Comparison of ENCODE assay signal across 14 cellular contexts in genomic region chr6:423799-424345, GRCh38. TPM values are rescaled to one million over a fixed set of nuclear protein-coding genes. Genes with fewer than 3 reads are reported as not detected.
"Had no signal": no experiment of that assay in that cellular context is flagged by ENCODE, and none has a peak within 500 bp of the region (broad histone marks: within the 10 kb centered on the region; RNA-seq: fewer than 3 reads in every experiment).

No MANE protein-coding gene starts in this region.

- H3K36me3 ChIP-seq: spleen, stomach had no signal

- H3K9me3 ChIP-seq: psoas muscle had no signal

- H3K27me3 Mint-ChIP-seq: activated naive CD8-positive, alpha-beta T cell treated with anti-CD3 and anti-CD28 coated beads for 36 hours had no signal

- H3K27ac ChIP-seq: psoas muscle, spleen had no signal

- H3K4me1 ChIP-seq: psoas muscle, stomach had no signal

- H3K36me3 Mint-ChIP-seq: natural killer cell treated with Interleukin-12 subunit alpha and Interleukin-12 subunit beta and Interleukin-15 and Interleukin-18, amount 100 ng/mL, for 72 hours had no signal

- DNase-seq: activated CD4-positive, alpha-beta T cell treated with anti-CD3 and anti-CD28 coated beads for 1 hour; activated CD8-positive, alpha-beta T cell treated with anti-CD3 and anti-CD28 coated beads, Interleukin-2, amount 10 ng/mL, durations not matched to agents 7 days and 5 days; activated naive CD8-positive, alpha-beta T cell treated with anti-CD3 and anti-CD28 coated beads for 36 hours; dermis blood vessel endothelial cell; erythroblast; hypothalamus; occipital lobe; psoas muscle; spleen; stimulated activated CD4-positive, alpha-beta T cell treated with anti-CD3 and anti-CD28 coated beads, Interleukin-1b, Interleukin-23, amount 100 ng/mL, for 48 hours; stomach had no signal

- H3K9me3 Mint-ChIP-seq: natural killer cell treated with Interleukin-12 subunit alpha and Interleukin-12 subunit beta and Interleukin-15 and Interleukin-18, amount 100 ng/mL, for 72 hours had no signal

- H3K4me3 Mint-ChIP-seq: activated CD8-positive, alpha-beta T cell treated with anti-CD3 and anti-CD28 coated beads, Interleukin-2, amount 10 ng/mL, durations not matched to agents 7 days and 5 days; activated naive CD8-positive, alpha-beta T cell treated with anti-CD3 and anti-CD28 coated beads for 36 hours had no signal

- ATAC-seq: psoas muscle, sciatic nerve had no signal

- H3K4me3 ChIP-seq: psoas muscle, spleen, stomach had no signal

RNA-seq across cellular contexts. Expression of gene IRF4, which starts 32.3 kb away (rescaled TPM):
- total RNA-seq: dermis blood vessel endothelial cell, glomerular endothelial cell had no signal
